1 cellular context compared by ENCODE assay signal in the genomic region with DNA sequence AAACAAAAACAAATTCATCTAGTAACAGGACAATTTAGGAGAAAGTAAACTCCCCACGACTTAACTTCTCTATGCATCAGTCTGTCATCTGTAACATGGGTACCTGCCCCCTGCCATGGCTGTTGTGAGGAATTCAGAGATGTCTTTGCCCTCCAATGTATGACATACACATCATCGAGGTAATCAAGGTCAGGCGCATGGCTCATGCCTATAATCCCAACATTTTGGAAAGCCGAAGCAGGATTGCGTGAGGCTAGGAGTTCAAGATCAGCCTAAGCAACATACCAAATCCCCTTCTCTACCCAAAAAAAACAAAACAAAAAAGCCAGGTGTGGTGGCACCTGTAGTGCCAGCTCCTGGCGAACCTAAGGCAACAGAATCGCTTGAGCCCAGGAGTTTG.
TF ChIP-seq lines count a peak whose summit lies in the region.

No MANE protein-coding gene starts in this region.

TF ChIP-seq in GM23338, 12 proteins besides CTCF, POLR2A, EP300 and RAD21 (continued from another document):
- TF ChIP-seq, protein P1, sequence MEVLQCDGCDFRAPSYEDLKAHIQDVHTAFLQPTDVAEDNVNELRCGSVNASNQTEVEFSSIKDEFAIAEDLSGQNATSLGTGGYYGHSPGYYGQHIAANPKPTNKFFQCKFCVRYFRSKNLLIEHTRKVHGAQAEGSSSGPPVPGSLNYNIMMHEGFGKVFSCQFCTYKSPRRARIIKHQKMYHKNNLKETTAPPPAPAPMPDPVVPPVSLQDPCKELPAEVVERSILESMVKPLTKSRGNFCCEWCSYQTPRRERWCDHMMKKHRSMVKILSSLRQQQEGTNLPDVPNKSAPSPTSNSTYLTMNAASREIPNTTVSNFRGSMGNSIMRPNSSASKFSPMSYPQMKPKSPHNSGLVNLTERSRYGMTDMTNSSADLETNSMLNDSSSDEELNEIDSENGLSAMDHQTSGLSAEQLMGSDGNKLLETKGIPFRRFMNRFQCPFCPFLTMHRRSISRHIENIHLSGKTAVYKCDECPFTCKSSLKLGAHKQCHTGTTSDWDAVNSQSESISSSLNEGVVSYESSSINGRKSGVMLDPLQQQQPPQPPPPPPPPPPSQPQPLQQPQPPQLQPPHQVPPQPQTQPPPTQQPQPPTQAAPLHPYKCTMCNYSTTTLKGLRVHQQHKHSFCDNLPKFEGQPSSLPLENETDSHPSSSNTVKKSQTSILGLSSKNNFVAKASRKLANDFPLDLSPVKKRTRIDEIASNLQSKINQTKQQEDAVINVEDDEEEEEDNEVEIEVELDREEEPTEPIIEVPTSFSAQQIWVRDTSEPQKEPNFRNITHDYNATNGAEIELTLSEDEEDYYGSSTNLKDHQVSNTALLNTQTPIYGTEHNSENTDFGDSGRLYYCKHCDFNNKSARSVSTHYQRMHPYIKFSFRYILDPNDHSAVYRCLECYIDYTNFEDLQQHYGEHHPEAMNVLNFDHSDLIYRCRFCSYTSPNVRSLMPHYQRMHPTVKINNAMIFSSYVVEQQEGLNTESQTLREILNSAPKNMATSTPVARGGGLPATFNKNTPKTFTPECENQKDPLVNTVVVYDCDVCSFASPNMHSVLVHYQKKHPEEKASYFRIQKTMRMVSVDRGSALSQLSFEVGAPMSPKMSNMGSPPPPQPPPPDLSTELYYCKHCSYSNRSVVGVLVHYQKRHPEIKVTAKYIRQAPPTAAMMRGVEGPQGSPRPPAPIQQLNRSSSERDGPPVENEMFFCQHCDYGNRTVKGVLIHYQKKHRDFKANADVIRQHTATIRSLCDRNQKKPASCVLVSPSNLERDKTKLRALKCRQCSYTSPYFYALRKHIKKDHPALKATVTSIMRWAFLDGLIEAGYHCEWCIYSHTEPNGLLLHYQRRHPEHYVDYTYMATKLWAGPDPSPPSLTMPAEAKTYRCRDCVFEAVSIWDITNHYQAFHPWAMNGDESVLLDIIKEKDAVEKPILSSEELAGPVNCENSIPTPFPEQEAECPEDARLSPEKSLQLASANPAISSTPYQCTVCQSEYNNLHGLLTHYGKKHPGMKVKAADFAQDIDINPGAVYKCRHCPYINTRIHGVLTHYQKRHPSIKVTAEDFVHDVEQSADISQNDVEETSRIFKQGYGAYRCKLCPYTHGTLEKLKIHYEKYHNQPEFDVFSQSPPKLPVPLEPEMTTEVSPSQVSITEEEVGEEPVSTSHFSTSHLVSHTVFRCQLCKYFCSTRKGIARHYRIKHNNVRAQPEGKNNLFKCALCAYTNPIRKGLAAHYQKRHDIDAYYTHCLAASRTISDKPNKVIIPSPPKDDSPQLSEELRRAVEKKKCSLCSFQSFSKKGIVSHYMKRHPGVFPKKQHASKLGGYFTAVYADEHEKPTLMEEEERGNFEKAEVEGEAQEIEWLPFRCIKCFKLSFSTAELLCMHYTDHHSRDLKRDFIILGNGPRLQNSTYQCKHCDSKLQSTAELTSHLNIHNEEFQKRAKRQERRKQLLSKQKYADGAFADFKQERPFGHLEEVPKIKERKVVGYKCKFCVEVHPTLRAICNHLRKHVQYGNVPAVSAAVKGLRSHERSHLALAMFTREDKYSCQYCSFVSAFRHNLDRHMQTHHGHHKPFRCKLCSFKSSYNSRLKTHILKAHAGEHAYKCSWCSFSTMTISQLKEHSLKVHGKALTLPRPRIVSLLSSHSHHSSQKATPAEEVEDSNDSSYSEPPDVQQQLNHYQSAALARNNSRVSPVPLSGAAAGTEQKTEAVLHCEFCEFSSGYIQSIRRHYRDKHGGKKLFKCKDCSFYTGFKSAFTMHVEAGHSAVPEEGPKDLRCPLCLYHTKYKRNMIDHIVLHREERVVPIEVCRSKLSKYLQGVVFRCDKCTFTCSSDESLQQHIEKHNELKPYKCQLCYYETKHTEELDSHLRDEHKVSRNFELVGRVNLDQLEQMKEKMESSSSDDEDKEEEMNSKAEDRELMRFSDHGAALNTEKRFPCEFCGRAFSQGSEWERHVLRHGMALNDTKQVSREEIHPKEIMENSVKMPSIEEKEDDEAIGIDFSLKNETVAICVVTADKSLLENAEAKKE (CRISPR knock-in tag; IDR thresholded peaks at IDR 0.05), result no peak
- TF ChIP-seq EZH2phosphoT487 (IDR thresholded peaks at IDR 0.05; ENCODE audit: unreplicated experiment), result no peak
- TF ChIP-seq ZNF114 (CRISPR knock-in tag; IDR thresholded peaks at IDR 0.05), result no peak
- no peak for TF ChIP-seq POLR2AphosphoS5 (IDR thresholded peaks at IDR 0.05; ENCODE audit: low read depth)
- TF ChIP-seq, protein P2, sequence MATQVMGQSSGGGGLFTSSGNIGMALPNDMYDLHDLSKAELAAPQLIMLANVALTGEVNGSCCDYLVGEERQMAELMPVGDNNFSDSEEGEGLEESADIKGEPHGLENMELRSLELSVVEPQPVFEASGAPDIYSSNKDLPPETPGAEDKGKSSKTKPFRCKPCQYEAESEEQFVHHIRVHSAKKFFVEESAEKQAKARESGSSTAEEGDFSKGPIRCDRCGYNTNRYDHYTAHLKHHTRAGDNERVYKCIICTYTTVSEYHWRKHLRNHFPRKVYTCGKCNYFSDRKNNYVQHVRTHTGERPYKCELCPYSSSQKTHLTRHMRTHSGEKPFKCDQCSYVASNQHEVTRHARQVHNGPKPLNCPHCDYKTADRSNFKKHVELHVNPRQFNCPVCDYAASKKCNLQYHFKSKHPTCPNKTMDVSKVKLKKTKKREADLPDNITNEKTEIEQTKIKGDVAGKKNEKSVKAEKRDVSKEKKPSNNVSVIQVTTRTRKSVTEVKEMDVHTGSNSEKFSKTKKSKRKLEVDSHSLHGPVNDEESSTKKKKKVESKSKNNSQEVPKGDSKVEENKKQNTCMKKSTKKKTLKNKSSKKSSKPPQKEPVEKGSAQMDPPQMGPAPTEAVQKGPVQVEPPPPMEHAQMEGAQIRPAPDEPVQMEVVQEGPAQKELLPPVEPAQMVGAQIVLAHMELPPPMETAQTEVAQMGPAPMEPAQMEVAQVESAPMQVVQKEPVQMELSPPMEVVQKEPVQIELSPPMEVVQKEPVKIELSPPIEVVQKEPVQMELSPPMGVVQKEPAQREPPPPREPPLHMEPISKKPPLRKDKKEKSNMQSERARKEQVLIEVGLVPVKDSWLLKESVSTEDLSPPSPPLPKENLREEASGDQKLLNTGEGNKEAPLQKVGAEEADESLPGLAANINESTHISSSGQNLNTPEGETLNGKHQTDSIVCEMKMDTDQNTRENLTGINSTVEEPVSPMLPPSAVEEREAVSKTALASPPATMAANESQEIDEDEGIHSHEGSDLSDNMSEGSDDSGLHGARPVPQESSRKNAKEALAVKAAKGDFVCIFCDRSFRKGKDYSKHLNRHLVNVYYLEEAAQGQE (IDR thresholded peaks at IDR 0.05; ENCODE audit: unreplicated experiment), result no peak
